2 cellular contexts compared by ENCODE assay signal in the genomic region with DNA sequence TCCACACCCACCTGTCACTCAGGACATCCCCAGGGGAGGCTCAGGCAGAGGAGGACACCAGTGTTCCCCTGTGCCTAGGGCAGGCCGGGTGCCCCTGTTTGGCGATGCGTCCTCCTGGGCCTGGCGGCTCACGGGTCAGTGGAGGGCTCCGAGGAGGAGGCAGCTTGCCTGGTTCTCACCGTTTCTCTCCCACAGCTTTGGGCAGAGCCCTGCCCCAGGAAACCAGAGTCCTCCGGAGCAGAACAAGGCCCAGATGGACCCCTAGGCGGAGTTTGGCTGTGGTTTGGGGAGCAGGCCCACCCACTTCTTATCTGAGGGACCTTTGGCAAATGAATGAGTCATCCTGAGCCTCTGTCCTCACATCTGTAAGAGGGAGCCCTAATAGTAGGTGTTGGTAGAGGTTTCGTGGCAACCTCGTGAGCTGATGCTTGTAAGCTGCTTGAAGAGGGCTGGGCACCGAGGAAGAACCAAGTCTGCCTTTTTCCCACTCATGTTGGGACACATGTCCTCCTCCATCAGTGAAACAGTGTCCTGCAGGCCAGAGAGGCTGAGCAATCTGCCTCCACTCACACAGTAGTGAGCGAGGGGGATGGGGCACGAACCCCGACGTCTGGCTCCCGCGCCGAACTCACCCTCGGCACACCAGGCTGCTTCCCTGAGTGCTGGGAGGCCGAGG.
A peak's percentile ranks its signal among the peaks of the same experiment; 100 is the strongest.
TF ChIP-seq lines count a peak whose summit lies in the region.

No MANE protein-coding gene starts in this region.

TF ChIP-seq in IMR-90, 13 proteins besides CTCF, POLR2A, EP300 and RAD21:
- 0 out of 2 replicates have a peak, but pooled peaks have one; percentile 20 for TF ChIP-seq FOS (IDR thresholded peaks at IDR 0.05; ENCODE audit: low read depth, low read length)
- no peak for TF ChIP-seq MXI1 (IDR thresholded peaks at IDR 0.05; ENCODE audit: borderline replicate concordance, low read depth, low read length)

TF ChIP-seq in HepG2, 621 proteins besides CTCF, POLR2A, EP300 and RAD21:
- TF ChIP-seq ATF3 (CRISPR knock-in tag; IDR thresholded peaks at IDR 0.05) = peak; percentile 40; the same call in 1 of the 2 replicates
- TF ChIP-seq FOXJ3 (CRISPR knock-in tag; IDR thresholded peaks at IDR 0.05; ENCODE audit: borderline replicate concordance) = no peak
- 0 out of 2 replicates have a peak, but pooled peaks have one; percentile 13 for TF ChIP-seq POGZ (CRISPR knock-in tag; IDR thresholded peaks at IDR 0.05)
- TF ChIP-seq ZFP36L2 (CRISPR knock-in tag; IDR thresholded peaks at IDR 0.05) = no peak
- 0 out of 2 replicates have a peak, but pooled peaks have one; percentile 33 for TF ChIP-seq ZNF776 (CRISPR knock-in tag; IDR thresholded peaks at IDR 0.05)
- no peak for TF ChIP-seq NR1H2 (CRISPR knock-in tag; IDR thresholded peaks at IDR 0.05; ENCODE audit: borderline replicate concordance, low read depth)
- no peak for TF ChIP-seq ZBTB14 (CRISPR knock-in tag; IDR thresholded peaks at IDR 0.05)
- TF ChIP-seq FOSL2 (CRISPR knock-in tag; IDR thresholded peaks at IDR 0.05) = peak; percentile 51; the same call in 1 of the 2 replicates
- peak; percentile 86 for TF ChIP-seq ZNF768 (CRISPR knock-in tag; IDR thresholded peaks at IDR 0.05)
- TF ChIP-seq ZBTB33 (CRISPR knock-in tag; IDR thresholded peaks at IDR 0.05) = peak; percentile 68; the same call in 1 of the 2 replicates
- TF ChIP-seq ARNTL (CRISPR knock-in tag; IDR thresholded peaks at IDR 0.05) = no peak
- TF ChIP-seq ZNF616 (CRISPR knock-in tag; IDR thresholded peaks at IDR 0.05; ENCODE audit: low read depth) = no peak
- no peak for TF ChIP-seq MXD4 (CRISPR knock-in tag; IDR thresholded peaks at IDR 0.05)
- no peak for TF ChIP-seq TBL1XR1 (IDR thresholded peaks at IDR 0.05; ENCODE audit: borderline replicate concordance, low read length, partially characterized antibody)
- TF ChIP-seq, protein P1, sequence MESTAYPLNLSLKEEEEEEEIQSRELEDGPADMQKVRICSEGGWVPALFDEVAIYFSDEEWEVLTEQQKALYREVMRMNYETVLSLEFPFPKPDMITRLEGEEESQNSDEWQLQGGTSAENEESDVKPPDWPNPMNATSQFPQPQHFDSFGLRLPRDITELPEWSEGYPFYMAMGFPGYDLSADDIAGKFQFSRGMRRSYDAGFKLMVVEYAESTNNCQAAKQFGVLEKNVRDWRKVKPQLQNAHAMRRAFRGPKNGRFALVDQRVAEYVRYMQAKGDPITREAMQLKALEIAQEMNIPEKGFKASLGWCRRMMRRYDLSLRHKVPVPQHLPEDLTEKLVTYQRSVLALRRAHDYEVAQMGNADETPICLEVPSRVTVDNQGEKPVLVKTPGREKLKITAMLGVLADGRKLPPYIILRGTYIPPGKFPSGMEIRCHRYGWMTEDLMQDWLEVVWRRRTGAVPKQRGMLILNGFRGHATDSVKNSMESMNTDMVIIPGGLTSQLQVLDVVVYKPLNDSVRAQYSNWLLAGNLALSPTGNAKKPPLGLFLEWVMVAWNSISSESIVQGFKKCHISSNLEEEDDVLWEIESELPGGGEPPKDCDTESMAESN (CRISPR knock-in tag; conservative IDR thresholded peaks at IDR 0.05) = no peak
- no peak for TF ChIP-seq BATF2 (CRISPR knock-in tag; IDR thresholded peaks at IDR 0.05)
- no peak for TF ChIP-seq ARNT (IDR thresholded peaks at IDR 0.05)
- TF ChIP-seq ZNF878 (CRISPR knock-in tag; IDR thresholded peaks at IDR 0.05) = no peak
- no peak for TF ChIP-seq ZNF841 (CRISPR knock-in tag; IDR thresholded peaks at IDR 0.05; ENCODE audit: borderline replicate concordance)
- TF ChIP-seq ZNF280B (CRISPR knock-in tag; IDR thresholded peaks at IDR 0.05; ENCODE audit: borderline replicate concordance) = no peak
- TF ChIP-seq ZNF609 (CRISPR knock-in tag; IDR thresholded peaks at IDR 0.05; ENCODE audit: borderline replicate concordance) = no peak
- no peak for TF ChIP-seq ZNF775 (CRISPR knock-in tag; IDR thresholded peaks at IDR 0.05; ENCODE audit: borderline replicate concordance)
- TF ChIP-seq RBM22 (optimal IDR thresholded peaks at IDR 0.05; ENCODE audit: low read length) = no peak
- 0 out of 2 replicates have a peak, but pooled peaks have one; percentile 30 for TF ChIP-seq TBX2 (CRISPR knock-in tag; IDR thresholded peaks at IDR 0.05; ENCODE audit: borderline replicate concordance)
- TF ChIP-seq ZNF749 (CRISPR knock-in tag; IDR thresholded peaks at IDR 0.05; ENCODE audit: borderline replicate concordance) = no peak
- no peak for TF ChIP-seq KAT2B (IDR thresholded peaks at IDR 0.05; ENCODE audit: borderline replicate concordance, low read depth, low read length)
- no peak for TF ChIP-seq ZNF350 (CRISPR knock-in tag; IDR thresholded peaks at IDR 0.05; ENCODE audit: borderline replicate concordance, low read depth)
- TF ChIP-seq MYNN (CRISPR knock-in tag; IDR thresholded peaks at IDR 0.05; ENCODE audit: low read depth) = no peak
